In genomic region chr3:86913160-86913559, GRCh38 we compare ENCODE assay signal across 21 cellular contexts.
DNase-seq lines count a peak whose midpoint lies in the region; ATAC-seq, FAIRE-seq and TF ChIP-seq lines count a peak whose summit lies in the region.
"Had no signal": no experiment of that assay in that cellular context is flagged by ENCODE, and none has a peak within 500 bp of the region (broad histone marks: within the 10 kb centered on the region; RNA-seq: fewer than 3 reads in every experiment).

No MANE protein-coding gene starts in this region.

- 69 to 81% methylated on average over 3 of the region's 3 CpGs for WGBS in transverse colon (ENCODE audit: low coverage in 1 of 2), 2 donors

- H3K27me3 ChIP-seq in bronchial epithelial cell (ENCODE audit: control insufficient read depth, insufficient read depth, low read length) (no peaks in the 10 kb centered on the region), transverse colon (no peaks in the 10 kb centered on the region)

- TF ChIP-seq EP300 in transverse colon (IDR thresholded peaks at IDR 0.05; ENCODE audit: low read depth) = no peak

- no peak overlapping the region for H3K4me3 ChIP-seq in bronchial epithelial cell (ENCODE audit: low read depth, low read length)
- H3K4me3 ChIP-seq in transverse colon = no peak overlapping the region
- H3K4me3 ChIP-seq: A549 had no signal

- no peak overlapping the region for H3K27ac ChIP-seq in transverse colon
- H3K27ac ChIP-seq: A549 had no signal

- no peak for TF ChIP-seq CTCF in bronchial epithelial cell (IDR thresholded peaks at IDR 0.05; ENCODE audit: insufficient read depth, low read length, severe bottlenecking)
- no peak for TF ChIP-seq CTCF in transverse colon (IDR thresholded peaks at IDR 0.05)

- intact Hi-C loops in transverse colon (cut with DNase I; ENCODE audit: low total_unique reads) = no loop called here

- FAIRE-seq in bronchial epithelial cell (lab: Jason Lieb, UNC) = peak; percentile 23
- FAIRE-seq: A549, G401.6, GM12892, H1 had no signal

- H3K36me3 ChIP-seq in bronchial epithelial cell (ENCODE audit: control insufficient read depth, insufficient read depth, low read length) (no peaks in the 10 kb centered on the region), transverse colon (no peaks in the 10 kb centered on the region)

- H3K9me3 ChIP-seq in transverse colon = no peaks in the 10 kb centered on the region
- H3K9me3 ChIP-seq: A549, Caco-2 had no signal

- ATAC-seq in HG03520 (IDR thresholded peaks at IDR 0.05; ENCODE audit: unreplicated experiment) = no peak
- ATAC-seq: A549; CD8-positive, alpha-beta T cell had no signal

- in situ Hi-C loops in transverse colon (cut with MboI; ENCODE audit: low pct_ligation_motif_present in 1 of 4, low pct_unique_long_range_greater_than_20kb in 1 of 4, low sequenced_read_pairs in 3 of 4) = no loop called here

- no peaks in the 10 kb centered on the region for H3K4me1 ChIP-seq in transverse colon
- H3K4me1 ChIP-seq: A549, Caco-2 had no signal

- TF ChIP-seq POLR2A in transverse colon (IDR thresholded peaks at IDR 0.05) = no peak

- DNase-seq in bronchial epithelial cell (ENCODE audit: low read depth) (no peak), medulla oblongata (ENCODE audit: extremely low spot score) (peak; percentile 70), pons (ENCODE audit: low spot score) (peak; percentile 88), CD1c-positive myeloid dendritic cell (ENCODE audit: extremely low spot score) (no peak), transverse colon (no peak)
- no peak for DNase-seq in activated T-cell treated with anti-CD3 and anti-CD28 coated beads, Interleukin-2, amount 50 U/mL, for 1 hour
- DNase-seq: 8988T; ACHN; AML-193; Caco-2; CD4-positive, CD25-positive, alpha-beta regulatory T cell; CD8-positive, alpha-beta T cell; DMS153; DND-41; H7; HCEC 1CT had no signal

Comparison
In these comparisons a context has a peak if more than half of its experiments do, and no peak if none do; other contexts are left out.
1. DNase-seq: peak in medulla oblongata (single experiment) and pons (single experiment); none in bronchial epithelial cell (single experiment), CD1c-positive myeloid dendritic cell (single experiment), activated T-cell treated with anti-CD3 and anti-CD28 coated beads, Interleukin-2, amount 50 U/mL, for 1 hour (single experiment) and transverse colon (single experiment).